Comparison of ENCODE assay signal across 11 cellular contexts in genomic region chr6:2911171-2911570, GRCh38.
DNase-seq lines count a peak whose midpoint lies in the region; ATAC-seq and TF ChIP-seq lines count a peak whose summit lies in the region.
"Had no signal": no experiment of that assay in that cellular context is flagged by ENCODE, and none has a peak within 500 bp of the region (broad histone marks: within the 10 kb centered on the region; RNA-seq: fewer than 3 reads in every experiment).

No MANE protein-coding gene starts in this region.

- peaks cover 41% of the 10 kb centered on the region for H3K4me1 ChIP-seq in DOHH2 (ENCODE audit: control insufficient read depth, low read length)

- H3K27ac Mint-ChIP-seq in dendritic cell treated with granulocyte-macrophage colony-stimulating factor and Interleukin-4, amounts not matched to agents 40 ng/mL and 50 ng/mL, for 4 days: peak overlapping the region; percentile 17
- H3K27ac Mint-ChIP-seq: nephron had no signal

- H3K27me3 ChIP-seq in DOHH2 (ENCODE audit: control insufficient read depth, low read length): no peaks in the 10 kb centered on the region

- H3K4me1 Mint-ChIP-seq in dendritic cell treated with granulocyte-macrophage colony-stimulating factor and Interleukin-4, amounts not matched to agents 40 ng/mL and 50 ng/mL, for 4 days (ENCODE audit: low read depth): peaks cover 25% of the 10 kb centered on the region

- no peak for TF ChIP-seq CTCF in DOHH2 (IDR thresholded peaks at IDR 0.05; ENCODE audit: low read depth, low read length, poor library complexity, severe bottlenecking)

- H3K27ac ChIP-seq in DOHH2 (ENCODE audit: low read depth, low read length): peak overlapping the region; percentile 58
- H3K27ac ChIP-seq: skin epidermis had no signal

- no peak overlapping the region for H3K4me3 Mint-ChIP-seq in dendritic cell treated with granulocyte-macrophage colony-stimulating factor and Interleukin-4, amounts not matched to agents 40 ng/mL and 50 ng/mL, for 4 days
- H3K4me3 Mint-ChIP-seq: nephron, T-cell had no signal

- intact Hi-C loops in dendritic cell treated with granulocyte-macrophage colony-stimulating factor and Interleukin-4, amounts not matched to agents 40 ng/mL and 50 ng/mL, for 4 days (cut with micrococcal nuclease): no loop called here

- H3K27me3 Mint-ChIP-seq in dendritic cell treated with granulocyte-macrophage colony-stimulating factor and Interleukin-4, amounts not matched to agents 40 ng/mL and 50 ng/mL, for 4 days: peaks cover 13% of the 10 kb centered on the region
- H3K27me3 Mint-ChIP-seq: T-cell had no signal

- peak; percentile 60 for ATAC-seq in GM21528 (IDR thresholded peaks at IDR 0.05; ENCODE audit: low FRiP score, unreplicated experiment)
- peak; percentile 55 for ATAC-seq in HG03442 (IDR thresholded peaks at IDR 0.05; ENCODE audit: unreplicated experiment)
- ATAC-seq in HG03097 (IDR thresholded peaks at IDR 0.05; ENCODE audit: low FRiP score, unreplicated experiment): no peak
- ATAC-seq in HG03439 (IDR thresholded peaks at IDR 0.05; ENCODE audit: unreplicated experiment): no peak

- no peaks in the 10 kb centered on the region for H3K36me3 ChIP-seq in DOHH2 (ENCODE audit: control insufficient read depth, low read length)

- no peaks in the 10 kb centered on the region for H3K79me2 ChIP-seq in DOHH2 (ENCODE audit: control insufficient read depth, low read length)

- H3K9me3 ChIP-seq in DOHH2 (ENCODE audit: control insufficient read depth, insufficient read depth, low read length): no peaks in the 10 kb centered on the region

- H3K4me3 ChIP-seq in DOHH2 (ENCODE audit: low read length): peak overlapping the region; percentile 52
- H3K4me3 ChIP-seq: skin epidermis had no signal

- no peaks in the 10 kb centered on the region for H3K9me3 Mint-ChIP-seq in dendritic cell treated with granulocyte-macrophage colony-stimulating factor and Interleukin-4, amounts not matched to agents 40 ng/mL and 50 ng/mL, for 4 days
- H3K9me3 Mint-ChIP-seq: nephron, T-cell had no signal

- H3K36me3 Mint-ChIP-seq in dendritic cell treated with granulocyte-macrophage colony-stimulating factor and Interleukin-4, amounts not matched to agents 40 ng/mL and 50 ng/mL, for 4 days (ENCODE audit: low read depth): no peaks in the 10 kb centered on the region
- H3K36me3 Mint-ChIP-seq: T-cell had no signal

- no peak for DNase-seq in LoVo (ENCODE audit: low spot score)
- DNase-seq in NCI-H2227 treated with DMSO at 0.1 percent for 48 hours (lab: John Stamatoyannopoulos, UW): no peak

- no peaks in the 10 kb centered on the region for H3K9me2 ChIP-seq in DOHH2 (replicated peaks; ENCODE audit: control insufficient read depth, low read length)

- peaks cover 8% of the 10 kb centered on the region for H3F3A ChIP-seq in DOHH2 (ENCODE audit: control insufficient read depth, insufficient read depth)

- no peaks in the 10 kb centered on the region for H4K20me1 ChIP-seq in DOHH2 (ENCODE audit: control insufficient read depth, insufficient read depth, low read depth, low read length)

- H3K4me2 ChIP-seq in DOHH2 (ENCODE audit: low read length): peak overlapping the region; percentile 68

Comparison
In these comparisons a context has a peak if more than half of its experiments do, and no peak if none do; other contexts are left out.
1. ATAC-seq: peak in GM21528 (single experiment) and HG03442 (single experiment); none in HG03097 (single experiment) and HG03439 (single experiment).